In the genomic region with DNA sequence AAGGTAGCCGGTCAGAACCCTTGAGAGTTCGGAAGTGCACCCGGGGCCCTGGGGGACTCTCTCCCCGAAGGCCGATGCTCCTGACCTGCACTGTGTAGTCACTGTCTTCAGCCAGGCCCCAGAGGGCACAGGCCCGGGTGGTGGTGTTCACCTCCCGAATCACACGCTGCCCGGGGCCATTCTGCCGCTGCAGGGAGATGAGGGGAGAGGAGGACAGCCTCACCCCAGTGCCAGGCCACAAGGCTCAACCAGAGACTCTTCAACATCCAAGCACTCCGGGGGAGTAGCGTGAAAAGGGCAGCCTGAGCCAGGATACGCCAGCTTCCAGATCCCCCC, we compare ENCODE assay signal across 12 cellular contexts. TPM values are rescaled to one million over a fixed set of nuclear protein-coding genes. Genes with fewer than 3 reads are reported as not detected.
DNase-seq lines count a peak whose midpoint lies in the region; ATAC-seq, FAIRE-seq and TF ChIP-seq lines count a peak whose summit lies in the region.
"Had no signal": no experiment of that assay in that cellular context is flagged by ENCODE, and none has a peak within 500 bp of the region (broad histone marks: within the 10 kb centered on the region; RNA-seq: fewer than 3 reads in every experiment).

No MANE protein-coding gene starts in this region.

- peaks cover 24% of the 10 kb centered on the region for H3K4me1 Mint-ChIP-seq in T-helper 2 cell treated with Interferon-gamma antibody and Interleukin-4, amounts not matched to agents 5 μg/mL and 100 μg/mL, for 36 hours (ENCODE audit: low read depth)
- peaks cover 16% of the 10 kb centered on the region for H3K4me1 Mint-ChIP-seq in stimulated activated memory B cell treated with anti-CD40 and anti-IgM and Interleukin-4, amounts not matched to agents 10 μg/mL and 1 μg/mL and 100 μg/mL, for 72 hours

- H3K9ac ChIP-seq in K562 (ENCODE audit: insufficient read depth in 1 of 2, low read depth in 2 of 2, low read length in 2 of 2) (no peak overlapping the region), kidney (ENCODE audit: low read length in 2 of 2) (no peak overlapping the region), colonic mucosa (ENCODE audit: low read depth in 2 of 2, low read length in 2 of 2) (no peak overlapping the region)

- H3K9me3 ChIP-seq in K562 (replicated peaks; ENCODE audit: control insufficient read depth, insufficient read depth, low read depth, low read length) (no peaks in the 10 kb centered on the region), kidney (ENCODE audit: control insufficient read depth in 1 of 2, low read length in 2 of 2) (no peaks in the 10 kb centered on the region), colonic mucosa (no peaks in the 10 kb centered on the region)
- H3K9me3 ChIP-seq: tibial nerve had no signal

- intact Hi-C loops in K562 (cut with micrococcal nuclease) (no loop called here), kidney (cut with DNase I) (no loop called here), colonic mucosa (cut with DNase I) (no loop called here)

- TF ChIP-seq POLR2A in K562 (conservative IDR thresholded peaks at IDR 0.05), result no peak

- H3K9me3 Mint-ChIP-seq in T-helper 2 cell treated with Interferon-gamma antibody and Interleukin-4, amounts not matched to agents 5 μg/mL and 100 μg/mL, for 36 hours, result no peaks in the 10 kb centered on the region
- H3K9me3 Mint-ChIP-seq in stimulated activated memory B cell treated with anti-CD40 and anti-IgM and Interleukin-4, amounts not matched to agents 10 μg/mL and 1 μg/mL and 100 μg/mL, for 72 hours, result no peaks in the 10 kb centered on the region

- TF ChIP-seq CTCF in K562 (IDR thresholded peaks at IDR 0.05 in 2 of 3, conservative IDR thresholded peaks at IDR 0.05 in 1 of 3; ENCODE audit: insufficient read depth in 2 of 3, low read depth in 1 of 3, low read length in 3 of 3) (no peak), kidney (IDR thresholded peaks at IDR 0.05; ENCODE audit: borderline replicate concordance, extremely low read depth, insufficient read depth) (no peak), colonic mucosa (IDR thresholded peaks at IDR 0.05) (no peak)

- peak overlapping the region; percentile 71; the same call in 1 of the 2 replicates for H3K4me2 ChIP-seq in K562 (ENCODE audit: insufficient read depth, low read length)

- H4K20me1 ChIP-seq in K562 (replicated peaks; ENCODE audit: control insufficient read depth, insufficient read depth, low read length), result no peaks in the 10 kb centered on the region

- H3K4me3 ChIP-seq in K562 (no peak overlapping the region), kidney (ENCODE audit: low read length in 2 of 2) (peak overlapping the region in 1 of 2 donors; percentile 53), colonic mucosa (no peak overlapping the region)

- peaks cover 50% of the 10 kb centered on the region for H3K27me3 Mint-ChIP-seq in T-helper 2 cell treated with Interferon-gamma antibody and Interleukin-4, amounts not matched to agents 5 μg/mL and 100 μg/mL, for 36 hours (ENCODE audit: low read depth)
- H3K27me3 Mint-ChIP-seq in stimulated activated memory B cell treated with anti-CD40 and anti-IgM and Interleukin-4, amounts not matched to agents 10 μg/mL and 1 μg/mL and 100 μg/mL, for 72 hours, result peaks cover 62% of the 10 kb centered on the region

- WGBS in K562 (ENCODE audit: insufficient coverage, low coverage, missing lambda C conversion rate), result 94% methylated on average over 7 of the region's 13 CpGs

- H3K36me3 Mint-ChIP-seq in T-helper 2 cell treated with Interferon-gamma antibody and Interleukin-4, amounts not matched to agents 5 μg/mL and 100 μg/mL, for 36 hours (ENCODE audit: low read depth), result no peaks in the 10 kb centered on the region
- H3K36me3 Mint-ChIP-seq in stimulated activated memory B cell treated with anti-CD40 and anti-IgM and Interleukin-4, amounts not matched to agents 10 μg/mL and 1 μg/mL and 100 μg/mL, for 72 hours, result no peaks in the 10 kb centered on the region

- POLR2A ChIA-PET in K562 (lab: Yijun Ruan, JAX), result interaction anchor here (0.6 kb wide), 1 partner anchor 58 kb away, joined by 3 read pairs; no protein-coding TSS in a partner anchor

- H2AFZ ChIP-seq in K562 (ENCODE audit: low read depth, low read length), result no peak overlapping the region; the same call in 1 of the 2 replicates

- no peaks in the 10 kb centered on the region for H3K36me3 ChIP-seq in K562 (ENCODE audit: control insufficient read depth, insufficient read depth, low read length)
- H3K36me3 ChIP-seq in kidney (ENCODE audit: control insufficient read depth in 1 of 2, insufficient read depth in 2 of 2, low read length in 2 of 2), result no peaks in the 10 kb centered on the region
- H3K36me3 ChIP-seq in colonic mucosa, result no peaks in the 10 kb centered on the region

- H3K4me3 Mint-ChIP-seq in T-helper 2 cell treated with Interferon-gamma antibody and Interleukin-4, amounts not matched to agents 5 μg/mL and 100 μg/mL, for 36 hours, result peak overlapping the region; percentile 34
- peak overlapping the region; percentile 29 for H3K4me3 Mint-ChIP-seq in stimulated activated memory B cell treated with anti-CD40 and anti-IgM and Interleukin-4, amounts not matched to agents 10 μg/mL and 1 μg/mL and 100 μg/mL, for 72 hours

- H3K27ac Mint-ChIP-seq in T-helper 2 cell treated with Interferon-gamma antibody and Interleukin-4, amounts not matched to agents 5 μg/mL and 100 μg/mL, for 36 hours, result no peak overlapping the region
- no peak overlapping the region for H3K27ac Mint-ChIP-seq in stimulated activated memory B cell treated with anti-CD40 and anti-IgM and Interleukin-4, amounts not matched to agents 10 μg/mL and 1 μg/mL and 100 μg/mL, for 72 hours

- H3K27ac ChIP-seq in K562 (ENCODE audit: extremely low read depth, low read depth, low read length), result no peak overlapping the region
- no peak overlapping the region for H3K27ac ChIP-seq in kidney (ENCODE audit: low read depth in 2 of 2, low read length in 2 of 2)
- no peak overlapping the region for H3K27ac ChIP-seq in colonic mucosa

- BruUV-seq in K562 (replicated peaks; lab: Mats Ljungman, UMichigan), result no TSS peak

- no peak for TF ChIP-seq RAD21 in K562 (CRISPR knock-in tag; conservative IDR thresholded peaks at IDR 0.05 in 1 of 2, IDR thresholded peaks at IDR 0.05 in 1 of 2)

- in situ Hi-C loops in K562 (cut with MboI), result no loop called here

- CTCF ChIA-PET in K562 (lab: Yijun Ruan, JAX; ENCODE audit: low intra/inter-chr PET ratio), result no interaction called here

- H3K27me3 ChIP-seq in K562 (ENCODE audit: control insufficient read depth in 2 of 2, insufficient read depth in 2 of 2, low read length in 2 of 2) (no peaks in the 10 kb centered on the region; a peak in 1 of 5 replicates), colonic mucosa (peaks cover 8% of the 10 kb centered on the region)

- peaks cover 5% of the 10 kb centered on the region; the same call in 2 of the 3 replicates for H3K79me2 ChIP-seq in K562 (ENCODE audit: control insufficient read depth, insufficient read depth, low read length)

- peaks cover 17 to 22% of the 10 kb centered on the region in 2 experiments; a peak in 4 of 5 replicates for H3K4me1 ChIP-seq in K562 (replicated peaks in 1 of 2; ENCODE audit: control insufficient read depth in 2 of 2, insufficient read depth in 2 of 2, low read length in 2 of 2)
- H3K4me1 ChIP-seq in kidney (ENCODE audit: control insufficient read depth in 1 of 2, insufficient read depth in 1 of 2, low read depth in 1 of 2, low read length in 2 of 2), result peaks cover 4 to 7% of the 10 kb centered on the region in 2 donors
- H3K4me1 ChIP-seq in colonic mucosa, result no peaks in the 10 kb centered on the region

- ATAC-seq in K562 (no peak), HG03432 (IDR thresholded peaks at IDR 0.05; ENCODE audit: unreplicated experiment) (no peak), HG03571 (IDR thresholded peaks at IDR 0.05; ENCODE audit: unreplicated experiment) (no peak)
- no peak for ATAC-seq in stimulated activated memory B cell treated with anti-CD40 and anti-IgM and Interleukin-4, amounts not matched to agents 10 μg/mL and 1 μg/mL and 100 μg/mL, for 72 hours
- ATAC-seq: left colon had no signal

- H3K9me1 ChIP-seq in K562 (ENCODE audit: control insufficient read depth, insufficient read depth, low read length), result no peaks in the 10 kb centered on the region

- no peak for TF ChIP-seq EP300 in K562 (IDR thresholded peaks at IDR 0.05; ENCODE audit: low read length)

- DNase-seq in T-helper 2 cell treated with Interferon-gamma antibody and Interleukin-4, amounts not matched to agents 5 μg/mL and 100 μg/mL, for 36 hours (ENCODE audit: low spot score), result no peak
- DNase-seq in T-helper 2 cell (no peak), K562 (ENCODE audit: extremely low read depth in 1 of 4, low spot score in 3 of 4) (no peak), kidney (peak; percentile 70), colonic mucosa (no peak)
- DNase-seq: NCI-H1694 had no signal

- no peak for FAIRE-seq in K562 (lab: Jason Lieb, UNC)
- FAIRE-seq in kidney (lab: Jason Lieb, UNC), result no peak

RNA-seq across cellular contexts. Expression of gene FNDC4, which starts 1.1 kb away (rescaled TPM):
- total RNA-seq in K562 (2011; cell fraction: chromatin; rRNA removed; ENCODE audit: low replicate concordance), result 1.5 and 4.0 TPM in 2 replicates
- 1.8 and 4.7 TPM in 2 replicates for total RNA-seq in K562 (2011; cell fraction: nucleolus; rRNA removed)
- 2.6 and 2.7 TPM in 2 replicates for total RNA-seq in K562 (2011; cell fraction: nucleoplasm; rRNA removed)
- 2.3 and 2.7 TPM in 2 replicates for total RNA-seq in K562 (2014; rRNA removed)
- 1.8 and 2.1 TPM in 2 replicates for total RNA-seq in K562 (2014; rRNA removed; fragmentation: Illumina TruSeq; extraction: Trizol)
- total RNA-seq in K562 (2015; rRNA removed; fragmentation: Illumina TruSeq; extraction: Trizol), result 0.94 and 1.2 TPM in 2 replicates
- total RNA-seq in K562 (2021), result 2.8 and 2.9 TPM in 2 replicates
- polyA plus RNA-seq in K562 (2011; rRNA removed), result 3.2 and 4.9 TPM in 2 replicates
- 3.8 and 10.3 TPM in 2 replicates for polyA plus RNA-seq in K562 (2011; cell fraction: cytosol; rRNA removed)
- 5.2 and 9.6 TPM in 2 replicates for polyA plus RNA-seq in K562 (2011; cell fraction: nucleus; rRNA removed)
- polyA plus RNA-seq in K562 (2012), result 2.7 and 9.2 TPM in 2 replicates
- 2.4 and 2.9 TPM in 2 replicates for polyA plus RNA-seq in K562 (2014; fragmentation: Illumina TruSeq; extraction: Trizol)
- under 1 TPM; 0.28 to 0.80 TPM for polyA plus RNA-seq in K562 (2014; fragmentation: Nextera tagmentation; extraction: Ambion mirVana)
- polyA plus RNA-seq in K562 (2014; rRNA removed), result 2.9 and 3.4 TPM in 2 replicates
- polyA minus RNA-seq in K562 (2011; rRNA and poly(A)+ RNA removed), result 0.81 and 1.6 TPM in 2 replicates
- polyA minus RNA-seq in K562 (2011; cell fraction: cytosol; rRNA and poly(A)+ RNA removed), result 0.82 and 1.7 TPM in 2 replicates
- 2.7 and 4.7 TPM in 2 replicates for polyA minus RNA-seq in K562 (2011; cell fraction: nucleus; rRNA and poly(A)+ RNA removed)
- total RNA-seq in kidney, result 18.0 TPM
- polyA plus RNA-seq in kidney (ENCODE audit: insufficient read depth, low read depth, low replicate concordance), result 8.5 TPM
- total RNA-seq in colonic mucosa, result 1 to 10 TPM in 1 of 2 donors, under 1 TPM in 1; 0.64 to 1.1 TPM

RNA-seq across cellular contexts. Expression of gene GCKR, which starts 2.7 kb away (rescaled TPM):
- 0.79 and 1.9 TPM in 2 replicates for total RNA-seq in K562 (2011; cell fraction: chromatin; rRNA removed; ENCODE audit: low replicate concordance)
- total RNA-seq in K562 (2011; cell fraction: nucleolus; rRNA removed), result 1.1 and 1.3 TPM in 2 replicates
- total RNA-seq in K562 (2011; cell fraction: nucleoplasm; rRNA removed), result 0.66 and 1.1 TPM in 2 replicates
- total RNA-seq in K562 (2014; rRNA removed) (0.08 TPM in 1 of 2 replicates, not detected in the other), K562 (2014; rRNA removed; fragmentation: Illumina TruSeq; extraction: Trizol) (0.51 and 0.69 TPM in 2 replicates), K562 (2015; rRNA removed; fragmentation: Illumina TruSeq; extraction: Trizol) (0.36 and 0.53 TPM in 2 replicates), K562 (2021) (0.25 and 0.55 TPM in 2 replicates), kidney (2.2 TPM), colonic mucosa (under 1 TPM; 0.22 to 0.40 TPM)
- polyA plus RNA-seq in K562 (2011; rRNA removed) (0.31 and 0.79 TPM in 2 replicates), K562 (2014; fragmentation: Illumina TruSeq; extraction: Trizol) (0.45 and 0.68 TPM in 2 replicates), K562 (2014; fragmentation: Nextera tagmentation; extraction: Ambion mirVana) (under 1 TPM; 0.28 to 0.32 TPM), K562 (2014; rRNA removed) (0.57 and 1.4 TPM in 2 replicates), kidney (ENCODE audit: insufficient read depth, low read depth, low replicate concordance) (not detected)
- polyA plus RNA-seq in K562 (2011; cell fraction: cytosol; rRNA removed), result 0.03 and 0.13 TPM in 2 replicates
- polyA plus RNA-seq in K562 (2011; cell fraction: nucleus; rRNA removed), result 1.3 and 4.5 TPM in 2 replicates
- polyA plus RNA-seq in K562 (2012), result 0.56 and 0.79 TPM in 2 replicates
- polyA minus RNA-seq in K562 (2011; rRNA and poly(A)+ RNA removed), result 1.5 TPM in 1 of 2 replicates, not detected in the other
- not detected in 2 replicates for polyA minus RNA-seq in K562 (2011; cell fraction: cytosol; rRNA and poly(A)+ RNA removed)
- polyA minus RNA-seq in K562 (2011; cell fraction: nucleus; rRNA and poly(A)+ RNA removed), result 0.44 and 1.3 TPM in 2 replicates
- total RNA-seq: A172, left colon, tibial nerve had no signal

RNA-seq across cellular contexts. Expression of gene IFT172, which starts 4.4 kb away (rescaled TPM):
- total RNA-seq in K562 (2011; cell fraction: chromatin; rRNA removed; ENCODE audit: low replicate concordance), result 231 and 238 TPM in 2 replicates
- 91.1 and 102 TPM in 2 replicates for total RNA-seq in K562 (2011; cell fraction: nucleolus; rRNA removed)
- 128 and 131 TPM in 2 replicates for total RNA-seq in K562 (2011; cell fraction: nucleoplasm; rRNA removed)
- total RNA-seq in K562 (2014; rRNA removed) (13.5 and 15.1 TPM in 2 replicates), K562 (2014; rRNA removed; fragmentation: Illumina TruSeq; extraction: Trizol) (13.5 and 15.0 TPM in 2 replicates), K562 (2015; rRNA removed; fragmentation: Illumina TruSeq; extraction: Trizol) (12.0 and 13.6 TPM in 2 replicates), K562 (2021) (16.3 and 19.1 TPM in 2 replicates), kidney (40.3 TPM), colonic mucosa (10 to 100 TPM; 34.7 to 52.6 TPM)
- polyA plus RNA-seq in K562 (2011; rRNA removed) (17.9 and 24.4 TPM in 2 replicates), K562 (2014; fragmentation: Illumina TruSeq; extraction: Trizol) (12.9 and 13.5 TPM in 2 replicates), K562 (2014; fragmentation: Nextera tagmentation; extraction: Ambion mirVana) (1 to 10 TPM; 5.6 to 7.3 TPM), K562 (2014; rRNA removed) (13.7 and 15.3 TPM in 2 replicates), kidney (ENCODE audit: insufficient read depth, low read depth, low replicate concordance) (25.9 TPM)
- 14.0 and 14.8 TPM in 2 replicates for polyA plus RNA-seq in K562 (2011; cell fraction: cytosol; rRNA removed)
- 86.4 and 95.7 TPM in 2 replicates for polyA plus RNA-seq in K562 (2011; cell fraction: nucleus; rRNA removed)
- polyA plus RNA-seq in K562 (2012), result 16.2 and 24.6 TPM in 2 replicates
- polyA minus RNA-seq in K562 (2011; rRNA and poly(A)+ RNA removed), result 37.0 and 39.3 TPM in 2 replicates
- polyA minus RNA-seq in K562 (2011; cell fraction: cytosol; rRNA and poly(A)+ RNA removed), result 12.1 and 15.1 TPM in 2 replicates
- polyA minus RNA-seq in K562 (2011; cell fraction: nucleus; rRNA and poly(A)+ RNA removed), result 22.9 and 46.2 TPM in 2 replicates

RNA-seq across cellular contexts. Expression of gene KRTCAP3, which starts 51.7 kb away (rescaled TPM):
- 8.1 and 14.1 TPM in 2 replicates for total RNA-seq in K562 (2011; cell fraction: chromatin; rRNA removed; ENCODE audit: low replicate concordance)
- total RNA-seq in K562 (2011; cell fraction: nucleolus; rRNA removed), result 8.9 and 10.2 TPM in 2 replicates
- 9.0 and 9.2 TPM in 2 replicates for total RNA-seq in K562 (2011; cell fraction: nucleoplasm; rRNA removed)
- total RNA-seq in K562 (2014; rRNA removed) (0.73 and 0.78 TPM in 2 replicates), K562 (2014; rRNA removed; fragmentation: Illumina TruSeq; extraction: Trizol) (0.55 TPM in 1 of 2 replicates, not detected in the other), K562 (2015; rRNA removed; fragmentation: Illumina TruSeq; extraction: Trizol) (0.72 and 1.0 TPM in 2 replicates), K562 (2021) (1.0 and 1.4 TPM in 2 replicates), kidney (32.1 TPM), colonic mucosa (100 to 1,000 TPM in 1 of 2 donors, 10 to 100 TPM in 1; 91.8 to 147 TPM)
- polyA plus RNA-seq in K562 (2011; rRNA removed) (1.3 and 1.8 TPM in 2 replicates), K562 (2014; fragmentation: Illumina TruSeq; extraction: Trizol) (0.30 and 0.86 TPM in 2 replicates), K562 (2014; fragmentation: Nextera tagmentation; extraction: Ambion mirVana) (under 1 TPM; 0.24 to 0.27 TPM), K562 (2014; rRNA removed) (1.4 and 2.0 TPM in 2 replicates), kidney (ENCODE audit: insufficient read depth, low read depth, low replicate concordance) (17.2 TPM)
- 0.74 and 1.7 TPM in 2 replicates for polyA plus RNA-seq in K562 (2011; cell fraction: cytosol; rRNA removed)
- 13.4 and 19.7 TPM in 2 replicates for polyA plus RNA-seq in K562 (2011; cell fraction: nucleus; rRNA removed)
- 2.0 and 4.2 TPM in 2 replicates for polyA plus RNA-seq in K562 (2012)
- polyA minus RNA-seq in K562 (2011; rRNA and poly(A)+ RNA removed), result not detected in 2 replicates
- not detected in 2 replicates for polyA minus RNA-seq in K562 (2011; cell fraction: cytosol; rRNA and poly(A)+ RNA removed)
- polyA minus RNA-seq in K562 (2011; cell fraction: nucleus; rRNA and poly(A)+ RNA removed), result 1.1 and 2.6 TPM in 2 replicates
- total RNA-seq: A172 had no signal
